22 cellular contexts compared by ENCODE assay signal in the genomic region with DNA sequence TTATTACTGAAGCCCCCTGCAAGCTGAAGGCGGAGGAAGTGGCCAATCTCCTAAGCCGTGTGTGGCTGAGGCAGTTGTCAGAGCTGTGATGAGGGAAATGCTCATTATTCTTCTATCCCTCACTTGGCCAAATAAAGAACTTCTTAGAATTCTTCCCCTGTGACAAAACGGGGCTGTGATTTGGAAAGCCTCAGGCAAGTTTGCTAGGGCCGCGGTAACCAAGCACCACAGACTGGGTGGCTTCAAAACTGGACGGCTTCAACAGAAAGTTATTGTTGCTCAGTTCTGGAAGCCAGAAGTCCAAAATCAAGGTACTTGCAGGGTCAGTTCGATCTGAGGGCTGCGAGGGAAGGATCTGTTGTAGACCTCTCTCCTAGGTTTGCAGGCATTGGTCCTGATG.
DNase-seq lines count a peak whose midpoint lies in the region; ATAC-seq, FAIRE-seq and TF ChIP-seq lines count a peak whose summit lies in the region.
"Had no signal": no experiment of that assay in that cellular context is flagged by ENCODE, and none has a peak within 500 bp of the region (broad histone marks: within the 10 kb centered on the region; RNA-seq: fewer than 3 reads in every experiment).

No MANE protein-coding gene starts in this region.

- ATAC-seq in activated CD8-positive, alpha-beta memory T cell treated with anti-CD3 and anti-CD28 coated beads, Interleukin-2, amount 10 ng/mL, durations not matched to agents 7 days and 5 days = no peak
- ATAC-seq: activated CD4-positive, alpha-beta T cell treated with anti-CD3 and anti-CD28 coated beads for 36 hours; sciatic nerve; stimulated activated naive CD8-positive, alpha-beta T cell treated with anti-CD3 and anti-CD28 coated beads, Interleukin-15, Interleukin-2, amounts not matched to agents 100 U/mL and 50 U/mL, for 24 hours had no signal

- TF ChIP-seq CTCF in type B pancreatic cell (conservative IDR thresholded peaks at IDR 0.05) = no peak

- peaks cover 16% of the 10 kb centered on the region for H3K4me1 Mint-ChIP-seq in activated CD8-positive, alpha-beta memory T cell treated with anti-CD3 and anti-CD28 coated beads, Interleukin-2, amount 10 ng/mL, durations not matched to agents 7 days and 5 days
- H3K4me1 Mint-ChIP-seq in type B pancreatic cell (ENCODE audit: unreplicated experiment) = no peaks in the 10 kb centered on the region

- no peak for FAIRE-seq in RCC 7860 (lab: Jason Lieb, UNC)

- no peak overlapping the region for H3K27ac Mint-ChIP-seq in activated CD8-positive, alpha-beta memory T cell treated with anti-CD3 and anti-CD28 coated beads, Interleukin-2, amount 10 ng/mL, durations not matched to agents 7 days and 5 days
- H3K27ac Mint-ChIP-seq in type B pancreatic cell = peak overlapping the region; percentile 80
- H3K27ac Mint-ChIP-seq: activated CD4-positive, alpha-beta T cell treated with anti-CD3 and anti-CD28 coated beads for 36 hours; H9 had no signal

- peak; percentile 4 for DNase-seq in activated CD8-positive, alpha-beta memory T cell treated with anti-CD3 and anti-CD28 coated beads, Interleukin-2, amount 10 ng/mL, durations not matched to agents 7 days and 5 days
- DNase-seq in activated CD8-positive, alpha-beta memory T cell treated with anti-CD3 and anti-CD28 coated beads for 24 hours = no peak
- peak; percentile 21 for DNase-seq in RCC 7860 (ENCODE audit: low spot score)
- peak; percentile 67 for DNase-seq in fibroblast of gingiva (ENCODE audit: low read depth)
- DNase-seq in type B pancreatic cell (ENCODE audit: extremely low spot score, unreplicated experiment) = no peak
- no peak for DNase-seq in NCI-H146 treated with DMSO at 0.1 percent for 48 hours (lab: John Stamatoyannopoulos, UW; ENCODE audit: unreplicated experiment)
- no peak for DNase-seq in mucosa of gallbladder (ENCODE audit: low spot score)
- DNase-seq in COLO668 (lab: John Stamatoyannopoulos, UW; ENCODE audit: unreplicated experiment) = no peak
- DNase-seq: activated CD4-positive, alpha-beta T cell treated with anti-CD3 and anti-CD28 coated beads for 36 hours; activated CD8-positive, alpha-beta memory T cell treated with anti-CD3 and anti-CD28 coated beads, Interleukin-2, amount 50 U/mL, for 4 hours; activated effector memory CD4-positive, alpha-beta T cell treated with Interleukin-2 at 50 U/mL for 16 hours; adrenal gland; central memory CD4-positive, alpha-beta T cell; DMS 273 treated with DMSO at 0.1 percent for 48 hours; H9; heart right ventricle; NCI-H146; NCI-H82; ovary; Peyer's patch; stimulated activated naive CD8-positive, alpha-beta T cell treated with anti-CD3 and anti-CD28 coated beads, Interleukin-15, Interleukin-2, amounts not matched to agents 100 U/mL and 50 U/mL, for 24 hours had no signal

- no peaks in the 10 kb centered on the region for H3K9me3 Mint-ChIP-seq in activated CD8-positive, alpha-beta memory T cell treated with anti-CD3 and anti-CD28 coated beads, Interleukin-2, amount 10 ng/mL, durations not matched to agents 7 days and 5 days (ENCODE audit: low read depth)
- H3K9me3 Mint-ChIP-seq in type B pancreatic cell = peaks cover 7% of the 10 kb centered on the region
- H3K9me3 Mint-ChIP-seq: H9 had no signal

- H3K27me3 Mint-ChIP-seq in activated CD8-positive, alpha-beta memory T cell treated with anti-CD3 and anti-CD28 coated beads, Interleukin-2, amount 10 ng/mL, durations not matched to agents 7 days and 5 days = peaks cover 76% of the 10 kb centered on the region
- no peaks in the 10 kb centered on the region for H3K27me3 Mint-ChIP-seq in type B pancreatic cell

- CTCF ChIA-PET in activated CD8-positive, alpha-beta memory T cell treated with anti-CD3 and anti-CD28 coated beads, Interleukin-2, amount 10 ng/mL, durations not matched to agents 7 days and 5 days (lab: Charles Lee) = no interaction called here

- no peak overlapping the region for H3K4me3 Mint-ChIP-seq in activated CD8-positive, alpha-beta memory T cell treated with anti-CD3 and anti-CD28 coated beads, Interleukin-2, amount 10 ng/mL, durations not matched to agents 7 days and 5 days
- H3K4me3 Mint-ChIP-seq in type B pancreatic cell = no peak overlapping the region
- H3K4me3 Mint-ChIP-seq: activated CD4-positive, alpha-beta T cell treated with anti-CD3 and anti-CD28 coated beads for 36 hours; H9 had no signal

- H3K36me3 Mint-ChIP-seq in activated CD8-positive, alpha-beta memory T cell treated with anti-CD3 and anti-CD28 coated beads, Interleukin-2, amount 10 ng/mL, durations not matched to agents 7 days and 5 days = no peaks in the 10 kb centered on the region
- H3K36me3 Mint-ChIP-seq in type B pancreatic cell = no peaks in the 10 kb centered on the region

Comparison
In these comparisons a context has a peak if more than half of its experiments do, and no peak if none do; other contexts are left out.
1. DNase-seq: peak in activated CD8-positive, alpha-beta memory T cell treated with anti-CD3 and anti-CD28 coated beads, Interleukin-2, amount 10 ng/mL, durations not matched to agents 7 days and 5 days (single experiment), RCC 7860 (single experiment) and fibroblast of gingiva (single experiment); none in activated CD8-positive, alpha-beta memory T cell treated with anti-CD3 and anti-CD28 coated beads for 24 hours (single experiment), type B pancreatic cell (single experiment), NCI-H146 treated with DMSO at 0.1 percent for 48 hours (single experiment), mucosa of gallbladder (single experiment) and COLO668 (single experiment).